ENCODE assay signal across 24 cellular contexts in the genomic region with DNA sequence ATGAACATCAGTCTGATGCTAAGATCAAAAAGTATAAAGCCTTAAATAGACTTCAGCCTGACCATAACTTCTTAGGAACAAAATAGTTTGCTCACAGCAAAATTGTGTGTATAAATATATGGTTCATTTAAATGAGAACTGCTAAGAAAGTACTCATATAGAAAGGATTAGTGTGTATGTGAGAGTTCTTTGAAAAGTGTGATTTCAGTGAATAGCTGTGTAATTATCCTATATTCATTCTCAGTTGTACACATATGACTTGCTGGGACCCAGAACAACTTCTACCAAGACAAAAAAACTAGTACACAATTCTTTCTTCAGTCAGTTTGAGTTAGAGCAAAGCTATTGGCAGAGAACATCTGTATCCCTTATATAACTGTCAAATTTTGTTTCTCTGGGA. TPM values are rescaled to one million over a fixed set of nuclear protein-coding genes. Genes with fewer than 3 reads are reported as not detected.
"Had no signal": no experiment of that assay in that cellular context is flagged by ENCODE, and none has a peak within 500 bp of the region (broad histone marks: within the 10 kb centered on the region; RNA-seq: fewer than 3 reads in every experiment).

No MANE protein-coding gene starts in this region.

- H3K4me3 ChIP-seq: K562, SJSA1, SK-N-MC had no signal

- H3K4me1 ChIP-seq: SJSA1 had no signal

- FAIRE-seq: K562, RCC 7860 had no signal

- H3K9me3 ChIP-seq: SJSA1 had no signal

- ATAC-seq: K562 had no signal

- H3K36me3 ChIP-seq: SJSA1 had no signal

- H3K9ac ChIP-seq: KMS-11 had no signal

- H3K4me2 ChIP-seq: KMS-11 had no signal

- H3K27me3 Mint-ChIP-seq: IgD-negative memory B cell had no signal

- H3K4me1 Mint-ChIP-seq: IgD-negative memory B cell had no signal

- H3K27me3 ChIP-seq: SJSA1 had no signal

- DNase-seq: Kasumi-1, MM.1S, NCI-H1092 treated with DMSO at 0.1 percent for 48 hours, NCI-H1436, NCI-H187, NCI-H2029, NCI-H2081 treated with DMSO at 0.1 percent for 48 hours, NCI-H2171, NCI-H226, NCI-H446, NCI-H510A, NCI-H69, NCI-H774, Right ventricle myocardium superior, RPMI8226, SIG-M5 had no signal

- H3K27ac ChIP-seq: KMS-11, SJSA1, SK-N-MC had no signal

- H3K4me3 Mint-ChIP-seq: IgD-negative memory B cell had no signal

RNA-seq across cellular contexts. Expression of a gene that starts 23.0 kb away (rescaled TPM):
- total RNA-seq: HT1080, M059J had no signal
- polyA plus RNA-seq: IgD-negative memory B cell had no signal
